34 cellular contexts compared by ENCODE assay signal in the genomic region with DNA sequence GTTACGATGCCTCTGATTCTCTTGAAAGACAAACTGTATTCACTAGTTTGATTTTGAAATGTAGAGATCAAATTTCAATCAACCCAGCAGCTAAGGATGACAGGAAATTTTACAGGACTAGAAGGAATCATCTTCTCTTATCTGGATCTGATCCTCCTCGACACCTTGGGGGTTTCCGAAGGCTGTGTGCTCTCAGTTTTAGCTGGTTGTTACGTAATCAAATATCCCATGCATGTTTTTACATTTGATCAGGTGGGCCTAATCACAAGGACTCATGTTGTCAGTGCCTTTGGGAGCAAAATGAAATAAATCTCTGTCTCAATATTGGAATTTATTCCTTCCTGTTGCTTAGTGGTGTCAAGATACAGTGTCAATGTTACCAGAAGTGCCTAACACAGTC.
"Had no signal": no experiment of that assay in that cellular context is flagged by ENCODE, and none has a peak within 500 bp of the region (broad histone marks: within the 10 kb centered on the region; RNA-seq: fewer than 3 reads in every experiment).

No MANE protein-coding gene starts in this region.

- DNase-seq: activated B cell treated with CpG ODN at 0.5 μM for 24 hours; activated CD4-positive, alpha-beta memory T cell treated with anti-CD3 and anti-CD28 coated beads for 36 hours; activated CD4-positive, alpha-beta T cell treated with anti-CD3 and anti-CD28 coated beads for 4 hours; activated CD4-positive, alpha-beta T cell treated with anti-CD3 and anti-CD28 coated beads, Interleukin-2, amount 10 ng/mL, durations not matched to agents 24 days and 14 days; activated CD4-positive, alpha-beta T cell treated with anti-CD3 and anti-CD28 coated beads, Interleukin-2, amount 50 U/mL, for 1 hour; activated CD4-positive, alpha-beta T cell treated with anti-CD3 and anti-CD28 coated beads, Interleukin-2, amount 50 U/mL, for 4 hours; activated CD4-positive, CD25-positive, alpha-beta regulatory T cell treated with anti-CD3 and anti-CD28 coated beads, Interleukin-2, amount 50 U/mL, for 72 hours; activated CD8-positive, alpha-beta memory T cell treated with anti-CD3 and anti-CD28 coated beads, Interleukin-2, amount 50 U/mL, for 4 hours; activated CD8-positive, alpha-beta T cell treated with anti-CD3 and anti-CD28 coated beads for 36 hours; activated effector memory CD4-positive, alpha-beta T cell treated with anti-CD3 and anti-CD28 coated beads, Interleukin-2, amount 50 U/mL, for 16 hours; activated gamma-delta T cell treated with Interleukin-2 at 50 U/mL for 16 hours; activated naive CD4-positive, alpha-beta T cell; activated naive CD4-positive, alpha-beta T cell treated with anti-CD3 and anti-CD28 coated beads for 36 hours; activated naive CD4-positive, alpha-beta T cell treated with anti-CD3 and anti-CD28 coated beads, Interleukin-2, amount 50 U/mL, for 16 hours; activated naive CD8-positive, alpha-beta T cell treated with anti-CD3 and anti-CD28 coated beads for 36 hours; activated T-cell treated with anti-CD3 and anti-CD28 coated beads for 4 hours; activated T-cell treated with anti-CD3 and anti-CD28 coated beads, Interleukin-2, amount 50 U/mL, for 1 hour; activated T-cell treated with anti-CD3 and anti-CD28 coated beads, Interleukin-2, amount 50 U/mL, for 4 hours; activated T-cell treated with anti-CD3 and anti-CD28 coated beads, Interleukin-2, amount 50 U/mL, for 72 hours; adrenal gland; amniotic stem cell; anterior cingulate cortex; caudate nucleus; T-helper 1 cell; T-helper 2 cell; T-helper 9 cell; WERI-Rb-1 had no signal

- H3K4me1 ChIP-seq: ascending aorta had no signal

- H3K27me3 ChIP-seq: adrenal gland, ascending aorta, cardiac muscle cell had no signal

- H3K27ac ChIP-seq: adrenal gland, ascending aorta, cardiac muscle cell, WERI-Rb-1 had no signal

- H3K9me3 ChIP-seq: adrenal gland, ascending aorta had no signal

- H3K36me3 ChIP-seq: WERI-Rb-1 had no signal

- ATAC-seq: activated CD8-positive, alpha-beta T cell treated with anti-CD3 and anti-CD28 coated beads for 36 hours; activated naive CD4-positive, alpha-beta T cell treated with anti-CD3 and anti-CD28 coated beads, Interleukin-2, amount 50 U/mL, for 72 hours; activated T-cell treated with anti-CD3 and anti-CD28 coated beads, Interleukin-2, amount 50 U/mL, for 4 hours; activated T-cell treated with anti-CD3 and anti-CD28 coated beads, Interleukin-2, amount 50 U/mL, for 72 hours; activated T-helper 17 cell treated with anti-CD3 and anti-CD28 coated beads, Interleukin-2, amount 50 U/mL, for 72 hours had no signal

- FAIRE-seq: bronchial epithelial cell, colon, TTC549 had no signal

- H3K4me3 ChIP-seq: adrenal gland, ascending aorta, cardiac muscle cell had no signal
